In the genomic region with DNA sequence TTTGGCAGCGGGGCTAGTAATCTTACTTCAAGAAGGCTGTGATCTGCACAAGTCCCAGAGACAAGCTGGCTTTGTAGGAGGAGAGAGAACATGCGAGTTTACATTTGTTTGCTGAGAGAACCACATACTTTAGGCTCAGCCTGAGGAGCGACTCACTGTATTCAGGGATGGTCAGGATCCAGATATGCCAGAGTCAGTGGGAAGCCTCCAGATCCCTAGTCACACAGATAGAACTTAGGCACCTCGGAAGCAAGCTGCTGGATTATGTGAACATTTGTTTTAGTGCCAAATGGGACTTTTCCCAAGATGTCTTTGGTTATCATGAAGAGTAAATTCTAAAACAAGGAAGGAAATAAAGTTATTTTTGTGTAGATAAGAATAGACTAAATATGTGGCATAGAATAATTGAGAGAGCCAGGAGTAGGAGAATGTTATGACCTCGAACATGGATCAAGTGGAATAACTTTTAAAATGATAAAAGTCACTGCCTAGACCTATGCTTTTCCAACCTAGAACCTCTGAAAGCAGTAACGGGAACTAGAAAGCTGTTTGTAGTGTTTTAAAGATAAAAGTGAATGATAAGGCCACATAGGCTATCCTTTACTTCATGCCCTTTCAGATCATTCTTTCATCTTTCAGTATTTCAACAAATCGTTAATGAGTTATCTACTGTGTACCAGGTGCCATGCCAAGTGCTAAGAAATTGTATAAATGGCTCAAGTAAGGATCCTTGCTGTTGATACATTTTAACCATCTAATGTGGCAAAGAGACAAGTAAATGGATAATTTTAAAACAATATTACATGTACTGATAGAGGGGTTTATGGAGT, we compare ENCODE assay signal across 1 cellular context.
TF ChIP-seq lines count a peak whose summit lies in the region.

No MANE protein-coding gene starts in this region.

TF ChIP-seq in endothelial cell of umbilical vein, 7 proteins besides CTCF, POLR2A, EP300 and RAD21:
- TF ChIP-seq GATA2 (IDR thresholded peaks at IDR 0.05; ENCODE audit: insufficient read depth, insufficient read length, low read depth, low read length) (no peak), JUN (IDR thresholded peaks at IDR 0.05; ENCODE audit: borderline replicate concordance, insufficient read depth, insufficient read length, low read depth) (no peak), MYC (IDR thresholded peaks at IDR 0.05; ENCODE audit: low read depth, low read length) (no peak), POLR2AphosphoS5 (IDR thresholded peaks at IDR 0.05; ENCODE audit: insufficient read depth, low read depth, low read length) (no peak), EZH2 (IDR thresholded peaks at IDR 0.05; ENCODE audit: borderline replicate concordance, low read depth, low read length, severe bottlenecking) (no peak), FOS (IDR thresholded peaks at IDR 0.05; ENCODE audit: borderline replicate concordance, insufficient read depth, low read length) (no peak)
- TF ChIP-seq, protein P1, sequence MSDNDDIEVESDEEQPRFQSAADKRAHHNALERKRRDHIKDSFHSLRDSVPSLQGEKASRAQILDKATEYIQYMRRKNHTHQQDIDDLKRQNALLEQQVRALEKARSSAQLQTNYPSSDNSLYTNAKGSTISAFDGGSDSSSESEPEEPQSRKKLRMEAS (IDR thresholded peaks at IDR 0.05; ENCODE audit: insufficient read depth, insufficient read length), result no peak
